9 cellular contexts compared by ENCODE assay signal in genomic region chr15:101138913-101139880, GRCh38.
A peak's percentile ranks its signal among the peaks of the same experiment; 100 is the strongest.
DNase-seq lines count a peak whose midpoint lies in the region; ATAC-seq and TF ChIP-seq lines count a peak whose summit lies in the region.
"Had no signal": no experiment of that assay in that cellular context is flagged by ENCODE, and none has a peak within 500 bp of the region (broad histone marks: within the 10 kb centered on the region; RNA-seq: fewer than 3 reads in every experiment).

No MANE protein-coding gene starts in this region.

- dilution Hi-C loops in IMR-90 (cut with HindIII; ENCODE audit: low sequenced_read_pairs, unreplicated experiment), result no loop called here

- peak overlapping the region; percentile 75 for H3K18ac ChIP-seq in IMR-90 (ENCODE audit: low read depth, low read length)

- CTCF ChIA-PET in IMR-90 (lab: Yijun Ruan, JAX), result no interaction called here

- DNase-seq in IMR-90 (peak; percentile 62), kidney epithelial cell (ENCODE audit: low read depth) (peak; percentile 44), stomach (no peak), superior temporal gyrus (ENCODE audit: extremely low spot score) (no peak)
- DNase-seq in activated T-cell treated with anti-CD3 and anti-CD28 coated beads, Interleukin-2, amount 50 U/mL, for 1 hour, result no peak
- no peak for DNase-seq in activated naive CD8-positive, alpha-beta T cell treated with anti-CD3 and anti-CD28 coated beads for 36 hours
- DNase-seq: DMS53 had no signal

- H3K9ac ChIP-seq in IMR-90 (ENCODE audit: low read depth, low read length), result no peak overlapping the region

- POLR2A ChIA-PET in IMR-90 (lab: Charles Lee; ENCODE audit: unreplicated experiment), result interaction anchor here (0.7 kb wide), 1 partner anchor 11 kb away, joined by 4 read pairs; no protein-coding TSS in a partner anchor

- BruUV-seq in IMR-90 (replicated peaks; lab: Mats Ljungman, UMichigan), result no TSS peak

- no peaks in the 10 kb centered on the region for H3K27me3 ChIP-seq in IMR-90 (ENCODE audit: control insufficient read depth, insufficient read depth, low read length)
- no peaks in the 10 kb centered on the region for H3K27me3 ChIP-seq in kidney epithelial cell (ENCODE audit: control insufficient read depth, insufficient read depth, low read length)
- H3K27me3 ChIP-seq in stomach, result no peaks in the 10 kb centered on the region

- no peak overlapping the region for H3K4me3 Mint-ChIP-seq in activated naive CD8-positive, alpha-beta T cell treated with anti-CD3 and anti-CD28 coated beads for 36 hours

- TF ChIP-seq CTCF in IMR-90 (conservative IDR thresholded peaks at IDR 0.05; ENCODE audit: low read depth, low read length) (no peak), kidney epithelial cell (IDR thresholded peaks at IDR 0.05; ENCODE audit: insufficient read depth, low read length, poor library complexity, severe bottlenecking) (no peak), stomach (IDR thresholded peaks at IDR 0.05) (no peak)

- H3K36me3 Mint-ChIP-seq in activated naive CD8-positive, alpha-beta T cell treated with anti-CD3 and anti-CD28 coated beads for 36 hours, result no peaks in the 10 kb centered on the region

- H2AK9ac ChIP-seq in IMR-90 (replicated peaks; ENCODE audit: low read depth, low read length, poor library complexity), result peak overlapping the region; percentile 57

- H2BK15ac ChIP-seq in IMR-90 (ENCODE audit: low read depth, low read length), result peak overlapping the region; percentile 57; the same call in 1 of the 3 replicates

- no peak for TF ChIP-seq EP300 in stomach (IDR thresholded peaks at IDR 0.05)

- H2AFZ ChIP-seq in IMR-90 (replicated peaks; ENCODE audit: low read length, poor library complexity), result peak overlapping the region; percentile 73

- H3K56ac ChIP-seq in IMR-90 (ENCODE audit: extremely low read depth, insufficient read depth, low read length), result no peak overlapping the region

- no peaks in the 10 kb centered on the region for H3K36me3 ChIP-seq in IMR-90 (ENCODE audit: control insufficient read depth, insufficient read depth, low read length)
- H3K36me3 ChIP-seq in kidney epithelial cell (ENCODE audit: control insufficient read depth, insufficient read depth, low read length), result no peaks in the 10 kb centered on the region
- no peaks in the 10 kb centered on the region for H3K36me3 ChIP-seq in stomach

- TF ChIP-seq RAD21 in IMR-90 (IDR thresholded peaks at IDR 0.05; ENCODE audit: low read length), result no peak

- intact Hi-C loops in IMR-90 (cut with micrococcal nuclease), result no loop called here
- intact Hi-C loops in stomach (cut with DNase I; ENCODE audit: low total_unique reads), result no loop called here

- H3K9me3 ChIP-seq in IMR-90 (ENCODE audit: control insufficient read depth, insufficient read depth, low read length) (no peaks in the 10 kb centered on the region), stomach (peaks cover 0 to 5% (median 0%) of the 10 kb centered on the region in 4 donors)

- H3K27me3 Mint-ChIP-seq in activated naive CD8-positive, alpha-beta T cell treated with anti-CD3 and anti-CD28 coated beads for 36 hours, result peaks cover 4% of the 10 kb centered on the region

- H3K4me2 ChIP-seq in IMR-90 (ENCODE audit: low read depth, low read length), result no peak overlapping the region; the same call in 1 of the 2 replicates

- no peak for TF ChIP-seq POLR2A in IMR-90 (IDR thresholded peaks at IDR 0.05; ENCODE audit: low read depth, low read length)
- TF ChIP-seq POLR2A in stomach (IDR thresholded peaks at IDR 0.05), result no peak

- H3K4me1 ChIP-seq in IMR-90 (ENCODE audit: control insufficient read depth, insufficient read depth, low read length) (peaks cover 10% of the 10 kb centered on the region), stomach (peaks cover 0 to 13% (median 2%) of the 10 kb centered on the region in 4 donors)

- 64% methylated on average over 6 of the region's 22 CpGs; no CpG with 5 or more reads in 1 of the 2 experiments for WGBS in IMR-90 (ENCODE audit: extremely low coverage in 2 of 2, insufficient read length in 1 of 2), 2 experiments
- WGBS in stomach, 5 donors, result 85 to 90% (median 88%) methylated on average over 22 of the region's 22 CpGs

- peak overlapping the region; percentile 92 for H3K4ac ChIP-seq in IMR-90 (ENCODE audit: low read depth, low read length)

- H3K27ac ChIP-seq in IMR-90 (ENCODE audit: insufficient read depth, low read length), result no peak overlapping the region; the same call in 1 of the 2 replicates
- H3K27ac ChIP-seq in stomach, result no peak overlapping the region

- H3K14ac ChIP-seq in IMR-90 (replicated peaks; ENCODE audit: low read depth, low read length), result peak overlapping the region; percentile 83; the same call in 1 of the 2 replicates

- no peak overlapping the region for H3K4me3 ChIP-seq in IMR-90 (ENCODE audit: insufficient read depth, low read depth, low read length)
- no peak overlapping the region for H3K4me3 ChIP-seq in kidney epithelial cell (ENCODE audit: low read depth, low read length)
- H3K4me3 ChIP-seq in stomach, result no peak overlapping the region

- in situ Hi-C loops in IMR-90 (cut with MboI; ENCODE audit: low sequenced_read_pairs), result no loop called here

- H3K79me1 ChIP-seq in IMR-90 (ENCODE audit: low read depth in 1 of 2, low read length in 2 of 2), result no peaks in the 10 kb centered on the region; a peak in 1 of 4 replicates

- H2BK20ac ChIP-seq in IMR-90 (ENCODE audit: low read depth, low read length), result peak overlapping the region; percentile 73

- H2BK120ac ChIP-seq in IMR-90 (ENCODE audit: low read depth, low read length), result peak overlapping the region; percentile 86

- peak overlapping the region; percentile 67 to 90; a peak in 3 of 4 replicates for H4K8ac ChIP-seq in IMR-90 (ENCODE audit: low read depth in 2 of 2, low read length in 2 of 2)

- H3K23ac ChIP-seq in IMR-90 (ENCODE audit: low read depth, low read length), result no peak overlapping the region; the same call in 1 of the 2 replicates

- H2BK5ac ChIP-seq in IMR-90 (ENCODE audit: low read depth, low read length, poor library complexity, severe bottlenecking), result peak overlapping the region; percentile 72

- no peaks in the 10 kb centered on the region; the same call in 1 of the 2 replicates for H3K9me1 ChIP-seq in IMR-90 (ENCODE audit: insufficient read depth, low read length)

- H3K27ac Mint-ChIP-seq in activated naive CD8-positive, alpha-beta T cell treated with anti-CD3 and anti-CD28 coated beads for 36 hours, result no peak overlapping the region

- H4K5ac ChIP-seq in IMR-90 (ENCODE audit: low read depth, low read length), result peak overlapping the region; percentile 91

- peak overlapping the region; percentile 74 for H2AK5ac ChIP-seq in IMR-90 (ENCODE audit: low read depth, low read length)

- peak overlapping the region; percentile 80 for H4K91ac ChIP-seq in IMR-90 (ENCODE audit: insufficient read depth, low read depth, low read length)

- H3K9me3 Mint-ChIP-seq in activated naive CD8-positive, alpha-beta T cell treated with anti-CD3 and anti-CD28 coated beads for 36 hours, result no peaks in the 10 kb centered on the region

- no peaks in the 10 kb centered on the region for H4K20me1 ChIP-seq in IMR-90 (ENCODE audit: insufficient read depth, low read length)

- peaks cover 23% of the 10 kb centered on the region for H3K4me1 Mint-ChIP-seq in activated naive CD8-positive, alpha-beta T cell treated with anti-CD3 and anti-CD28 coated beads for 36 hours

- peak; percentile 58 for ATAC-seq in GM18498 (IDR thresholded peaks at IDR 0.05; ENCODE audit: unreplicated experiment)
- peak; percentile 29 for ATAC-seq in GM21737 (IDR thresholded peaks at IDR 0.05; ENCODE audit: unreplicated experiment)
- peak; percentile 82 for ATAC-seq in IMR-90 (ENCODE audit: low read depth)

TF ChIP-seq in IMR-90, 13 proteins besides CTCF, POLR2A, EP300 and RAD21:
- TF ChIP-seq BHLHE40 (IDR thresholded peaks at IDR 0.05; ENCODE audit: low read depth, low read length), result no peak
- no peak for TF ChIP-seq SMC3 (IDR thresholded peaks at IDR 0.05; ENCODE audit: low read depth, low read length)
- no peak for TF ChIP-seq NFE2L2 (IDR thresholded peaks at IDR 0.05; ENCODE audit: low read depth, low read length)
- TF ChIP-seq CEBPB (IDR thresholded peaks at IDR 0.05; ENCODE audit: low read depth, low read length), result no peak
- TF ChIP-seq MAFK (IDR thresholded peaks at IDR 0.05; ENCODE audit: low read depth, low read length), result no peak
- TF ChIP-seq, protein P1, sequence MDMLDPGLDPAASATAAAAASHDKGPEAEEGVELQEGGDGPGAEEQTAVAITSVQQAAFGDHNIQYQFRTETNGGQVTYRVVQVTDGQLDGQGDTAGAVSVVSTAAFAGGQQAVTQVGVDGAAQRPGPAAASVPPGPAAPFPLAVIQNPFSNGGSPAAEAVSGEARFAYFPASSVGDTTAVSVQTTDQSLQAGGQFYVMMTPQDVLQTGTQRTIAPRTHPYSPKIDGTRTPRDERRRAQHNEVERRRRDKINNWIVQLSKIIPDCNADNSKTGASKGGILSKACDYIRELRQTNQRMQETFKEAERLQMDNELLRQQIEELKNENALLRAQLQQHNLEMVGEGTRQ (IDR thresholded peaks at IDR 0.05; ENCODE audit: low read depth, low read length), result no peak
- no peak for TF ChIP-seq RCOR1 (IDR thresholded peaks at IDR 0.05; ENCODE audit: insufficient replicate concordance, low read length)

Comparison
In these comparisons a context has a peak if more than half of its experiments do, and no peak if none do; other contexts are left out.
1. ATAC-seq: peak in every context shown above with its lines; median percentile 82 in IMR-90; 58 in GM18498; 29 in GM21737.
2. DNase-seq: peak in IMR-90 (single experiment) and kidney epithelial cell (single experiment); none in activated T-cell treated with anti-CD3 and anti-CD28 coated beads, Interleukin-2, amount 50 U/mL, for 1 hour (single experiment), stomach (single experiment), activated naive CD8-positive, alpha-beta T cell treated with anti-CD3 and anti-CD28 coated beads for 36 hours (single experiment) and superior temporal gyrus (single experiment).